Comparison of ENCODE assay signal across 28 cellular contexts in the genomic region with DNA sequence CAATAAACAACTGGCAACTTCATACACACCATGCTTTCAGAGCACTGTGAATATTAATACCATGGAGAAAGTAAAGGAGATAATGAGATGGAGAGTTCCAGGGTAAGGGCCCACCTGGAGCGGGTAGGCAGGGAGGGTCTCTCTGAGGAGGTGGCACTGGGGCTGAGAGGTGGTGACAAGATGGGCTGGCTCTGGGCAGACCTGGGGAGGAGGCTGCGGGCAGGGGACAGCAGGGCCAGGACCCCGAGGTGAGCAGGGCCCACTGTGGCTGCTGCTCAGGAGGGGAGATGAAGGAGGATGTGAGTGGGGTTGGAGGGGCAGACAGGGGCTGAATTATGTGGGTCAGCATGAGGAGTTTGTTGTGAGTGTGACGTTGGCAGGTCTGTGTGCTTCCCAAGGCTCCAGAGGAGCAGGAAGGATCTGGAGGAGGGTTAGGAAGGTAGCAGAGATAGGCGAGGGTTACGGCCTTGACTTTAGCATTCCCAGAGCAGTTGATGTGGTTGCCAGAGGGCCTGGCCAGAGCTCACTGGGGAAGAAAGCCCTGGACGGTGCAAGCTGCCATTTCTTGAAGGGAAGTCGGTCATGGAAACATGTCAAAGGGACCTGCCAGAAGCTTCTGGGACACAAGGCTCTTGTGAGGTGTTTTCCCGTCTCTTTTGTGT.
"Had no signal": no experiment of that assay in that cellular context is flagged by ENCODE, and none has a peak within 500 bp of the region (broad histone marks: within the 10 kb centered on the region; RNA-seq: fewer than 3 reads in every experiment).

No MANE protein-coding gene starts in this region.

- H3K36me3 ChIP-seq: brain microvascular endothelial cell, pancreas, thyroid gland, upper lobe of right lung had no signal

- H3K4me2 ChIP-seq: hepatocyte had no signal

- ATAC-seq: pancreas; sciatic nerve; stimulated activated memory B cell treated with anti-CD40 and anti-IgM and Interleukin-4, amounts not matched to agents 10 μg/mL and 1 μg/mL and 100 μg/mL, for 72 hours; stimulated activated naive CD8-positive, alpha-beta T cell treated with anti-CD3 and anti-CD28 coated beads, Interleukin-15, amount 100 ng/mL, for 72 hours; upper lobe of right lung had no signal

- H2AFZ ChIP-seq: hepatocyte had no signal

- H3K9me3 Mint-ChIP-seq: activated CD4-positive, alpha-beta memory T cell treated with anti-CD3 and anti-CD28 coated beads for 36 hours; activated naive CD4-positive, alpha-beta T cell treated with anti-CD3 and anti-CD28 coated beads for 36 hours; activated T-helper 1 cell treated with anti-CD3 and anti-CD28 coated beads, Interleukin-12 subunit alpha, Interleukin-12 subunit beta, Interleukin-2, Interleukin-4 antibody, amounts not matched to agents 30 ng/mL and 10 ng/mL and 1 ng/mL, durations not matched to agents 14 hours and 24 hours and 36 hours; naive B cell; stimulated activated memory B cell treated with anti-CD40 and anti-IgM and Interleukin-4, amounts not matched to agents 10 μg/mL and 1 μg/mL and 100 μg/mL, for 72 hours; stimulated activated naive CD8-positive, alpha-beta T cell treated with anti-CD3 and anti-CD28 coated beads, Interleukin-15, amount 100 ng/mL, for 72 hours had no signal

- H3K27me3 ChIP-seq: brain microvascular endothelial cell, hepatocyte, pancreas, thyroid gland, upper lobe of right lung had no signal

- H3K27ac ChIP-seq: brain microvascular endothelial cell, hepatocyte, pancreas, thyroid gland, upper lobe of right lung had no signal

- FAIRE-seq: astrocyte, frontal cortex, pancreas, small intestine had no signal

- H3K4me3 Mint-ChIP-seq: activated CD4-positive, alpha-beta memory T cell treated with anti-CD3 and anti-CD28 coated beads for 36 hours; activated naive CD4-positive, alpha-beta T cell treated with anti-CD3 and anti-CD28 coated beads for 36 hours; activated T-helper 1 cell treated with anti-CD3 and anti-CD28 coated beads, Interleukin-12 subunit alpha, Interleukin-12 subunit beta, Interleukin-2, Interleukin-4 antibody, amounts not matched to agents 30 ng/mL and 10 ng/mL and 1 ng/mL, durations not matched to agents 14 hours and 24 hours and 36 hours; nephron progenitor cell; stimulated activated memory B cell treated with anti-CD40 and anti-IgM and Interleukin-4, amounts not matched to agents 10 μg/mL and 1 μg/mL and 100 μg/mL, for 72 hours; stimulated activated naive CD8-positive, alpha-beta T cell treated with anti-CD3 and anti-CD28 coated beads, Interleukin-15, amount 100 ng/mL, for 72 hours had no signal

- H3K27me3 Mint-ChIP-seq: stimulated activated naive CD8-positive, alpha-beta T cell treated with anti-CD3 and anti-CD28 coated beads, Interleukin-15, amount 100 ng/mL, for 72 hours had no signal

- H3K9me3 ChIP-seq: pancreas, thyroid gland, upper lobe of right lung had no signal

- H3K4me3 ChIP-seq: hepatocyte, pancreas, thyroid gland, upper lobe of right lung had no signal

- H3K4me1 ChIP-seq: pancreas, thyroid gland, upper lobe of right lung had no signal

- H3K4me1 Mint-ChIP-seq: naive B cell; stimulated activated memory B cell treated with anti-CD40 and anti-IgM and Interleukin-4, amounts not matched to agents 10 μg/mL and 1 μg/mL and 100 μg/mL, for 72 hours; stimulated activated naive CD8-positive, alpha-beta T cell treated with anti-CD3 and anti-CD28 coated beads, Interleukin-15, amount 100 ng/mL, for 72 hours had no signal

- DNase-seq: activated CD4-positive, alpha-beta memory T cell treated with anti-CD3 and anti-CD28 coated beads for 36 hours; activated CD4-positive, alpha-beta T cell treated with anti-CD3 and anti-CD28 coated beads for 4 hours; activated CD8-positive, alpha-beta memory T cell treated with anti-CD3 and anti-CD28 coated beads, Interleukin-2, amount 50 U/mL, for 4 hours; activated effector memory CD4-positive, alpha-beta T cell treated with anti-CD3 and anti-CD28 coated beads, Interleukin-2, amount 50 U/mL, for 16 hours; activated naive CD4-positive, alpha-beta T cell treated with anti-CD3 and anti-CD28 coated beads for 36 hours; activated T-cell treated with anti-CD3 and anti-CD28 coated beads, Interleukin-2, amount 50 U/mL, for 1 hour; amniotic stem cell; brain microvascular endothelial cell; central memory CD4-positive, alpha-beta T cell; dermis blood vessel endothelial cell; effector CD4-positive, alpha-beta T cell; islet precursor cell; mammary epithelial cell; naive B cell; nephron progenitor cell; pancreas; small intestine; stimulated activated CD4-positive, alpha-beta T cell treated with anti-CD3 and anti-CD28 coated beads, Interleukin-4, amount 100 ng/mL, for 4 hours; stimulated activated CD8-positive, alpha-beta memory T cell treated with anti-CD3 and anti-CD28 coated beads, Interleukin-4, amount 100 ng/mL, for 48 hours; stimulated activated naive CD8-positive, alpha-beta T cell treated with anti-CD3 and anti-CD28 coated beads, Interleukin-15, amount 100 ng/mL, for 72 hours; thyroid gland; upper lobe of right lung had no signal

- H3K27ac Mint-ChIP-seq: activated CD4-positive, alpha-beta memory T cell treated with anti-CD3 and anti-CD28 coated beads for 36 hours; activated naive CD4-positive, alpha-beta T cell treated with anti-CD3 and anti-CD28 coated beads for 36 hours; activated T-helper 1 cell treated with anti-CD3 and anti-CD28 coated beads, Interleukin-12 subunit alpha, Interleukin-12 subunit beta, Interleukin-2, Interleukin-4 antibody, amounts not matched to agents 30 ng/mL and 10 ng/mL and 1 ng/mL, durations not matched to agents 14 hours and 24 hours and 36 hours; nephron progenitor cell; stimulated activated memory B cell treated with anti-CD40 and anti-IgM and Interleukin-4, amounts not matched to agents 10 μg/mL and 1 μg/mL and 100 μg/mL, for 72 hours had no signal

- H3K79me2 ChIP-seq: hepatocyte had no signal

- H3K36me3 Mint-ChIP-seq: activated CD4-positive, alpha-beta memory T cell treated with anti-CD3 and anti-CD28 coated beads for 36 hours; naive B cell; stimulated activated memory B cell treated with anti-CD40 and anti-IgM and Interleukin-4, amounts not matched to agents 10 μg/mL and 1 μg/mL and 100 μg/mL, for 72 hours had no signal
